In genomic region chr4:63036159-63036866, GRCh38 we compare ENCODE assay signal across 18 cellular contexts.
"Had no signal": no experiment of that assay in that cellular context is flagged by ENCODE, and none has a peak within 500 bp of the region (broad histone marks: within the 10 kb centered on the region; RNA-seq: fewer than 3 reads in every experiment).

No MANE protein-coding gene starts in this region.

- ATAC-seq: left colon; stimulated activated effector memory CD8-positive, alpha-beta T cell treated with anti-CD3 and anti-CD28 coated beads, Interleukin-12 subunit alpha, Interleukin-12 subunit beta, amount 100 ng/mL, for 72 hours; stimulated activated naive CD8-positive, alpha-beta T cell treated with anti-CD3 and anti-CD28 coated beads, Interleukin-15, Interleukin-2, amounts not matched to agents 100 U/mL and 50 U/mL, for 24 hours had no signal

- DNase-seq: central memory CD4-positive, alpha-beta T cell; cortex of kidney; dorsolateral prefrontal cortex; effector CD8-positive, alpha-beta T cell; head of caudate nucleus; hypothalamus; kidney; left colon; mesendoderm; naive B cell; nephron progenitor cell; posterior cingulate gyrus; small intestine; stimulated activated CD4-positive, alpha-beta T cell treated with anti-CD3 and anti-CD28 coated beads, Interleukin-2, amount 100 ng/mL, for 48 hours; stimulated activated naive CD8-positive, alpha-beta T cell treated with anti-CD3 and anti-CD28 coated beads, Interleukin-15, Interleukin-2, amounts not matched to agents 100 U/mL and 50 U/mL, for 24 hours; thyroid gland had no signal

- H3K4me3 Mint-ChIP-seq: naive B cell; nephron progenitor cell; stimulated activated effector memory CD8-positive, alpha-beta T cell treated with anti-CD3 and anti-CD28 coated beads, Interleukin-12 subunit alpha, Interleukin-12 subunit beta, amount 100 ng/mL, for 72 hours; type B pancreatic cell had no signal

- H3K36me3 Mint-ChIP-seq: naive B cell; stimulated activated effector memory CD8-positive, alpha-beta T cell treated with anti-CD3 and anti-CD28 coated beads, Interleukin-12 subunit alpha, Interleukin-12 subunit beta, amount 100 ng/mL, for 72 hours; type B pancreatic cell had no signal

- H3K27me3 Mint-ChIP-seq: naive B cell, type B pancreatic cell had no signal

- H3K4me1 Mint-ChIP-seq: naive B cell; nephron progenitor cell; stimulated activated effector memory CD8-positive, alpha-beta T cell treated with anti-CD3 and anti-CD28 coated beads, Interleukin-12 subunit alpha, Interleukin-12 subunit beta, amount 100 ng/mL, for 72 hours had no signal

- H3K9me3 Mint-ChIP-seq: nephron progenitor cell, type B pancreatic cell had no signal

- H3K27ac Mint-ChIP-seq: naive B cell; nephron progenitor cell; stimulated activated effector memory CD8-positive, alpha-beta T cell treated with anti-CD3 and anti-CD28 coated beads, Interleukin-12 subunit alpha, Interleukin-12 subunit beta, amount 100 ng/mL, for 72 hours; type B pancreatic cell had no signal
